ENCODE assay signal across 13 cellular contexts in genomic region chr15:66459818-66460615, GRCh38. TPM values are rescaled to one million over a fixed set of nuclear protein-coding genes. Genes with fewer than 3 reads are reported as not detected.
DNase-seq lines count a peak whose midpoint lies in the region; ATAC-seq, FAIRE-seq and TF ChIP-seq lines count a peak whose summit lies in the region.
"Had no signal": no experiment of that assay in that cellular context is flagged by ENCODE, and none has a peak within 500 bp of the region (broad histone marks: within the 10 kb centered on the region; RNA-seq: fewer than 3 reads in every experiment).

No MANE protein-coding gene starts in this region.

- peak overlapping the region in 6 of 7 donors; percentile 28 to 88 (median 52) for H3K27ac Mint-ChIP-seq in CD4-positive, alpha-beta memory T cell
- peak overlapping the region; percentile 50 for H3K27ac Mint-ChIP-seq in activated naive CD8-positive, alpha-beta T cell treated with anti-CD3 and anti-CD28 coated beads, Interleukin-2, amount 10 ng/mL, durations not matched to agents 7 days and 5 days

- no peak overlapping the region for H3K27ac ChIP-seq in CD4-positive, alpha-beta memory T cell (ENCODE audit: low read depth, low read length)
- no peak overlapping the region for H3K27ac ChIP-seq in spleen
- H3K27ac ChIP-seq: gastrocnemius medialis, SK-N-MC had no signal

- intact Hi-C loops in CD4-positive, alpha-beta memory T cell (cut with micrococcal nuclease), result no loop called here
- intact Hi-C loops in spleen (cut with DNase I; ENCODE audit: low total_unique reads), result no loop called here

- H3K9me3 Mint-ChIP-seq in CD4-positive, alpha-beta memory T cell, result no peaks in the 10 kb centered on the region
- H3K9me3 Mint-ChIP-seq in activated naive CD8-positive, alpha-beta T cell treated with anti-CD3 and anti-CD28 coated beads, Interleukin-2, amount 10 ng/mL, durations not matched to agents 7 days and 5 days, result no peaks in the 10 kb centered on the region

- H3K36me3 Mint-ChIP-seq in CD4-positive, alpha-beta memory T cell, result peaks cover 14 to 32% of the 10 kb centered on the region in 2 donors
- H3K36me3 Mint-ChIP-seq in activated naive CD8-positive, alpha-beta T cell treated with anti-CD3 and anti-CD28 coated beads, Interleukin-2, amount 10 ng/mL, durations not matched to agents 7 days and 5 days, result peaks cover 38% of the 10 kb centered on the region

- H3K4me1 ChIP-seq in CD4-positive, alpha-beta memory T cell (ENCODE audit: insufficient read depth, low read length), result no peaks in the 10 kb centered on the region
- no peaks in the 10 kb centered on the region for H3K4me1 ChIP-seq in spleen
- H3K4me1 ChIP-seq: gastrocnemius medialis had no signal

- no peak for ATAC-seq in activated naive CD8-positive, alpha-beta T cell treated with anti-CD3 and anti-CD28 coated beads, Interleukin-2, amount 10 ng/mL, durations not matched to agents 7 days and 5 days (ENCODE audit: low read depth)
- no peak for ATAC-seq in HG02610 (IDR thresholded peaks at IDR 0.05; ENCODE audit: unreplicated experiment)
- ATAC-seq: gastrocnemius medialis had no signal

- CTCF ChIA-PET in CD4-positive, alpha-beta memory T cell (lab: Charles Lee; ENCODE audit: partially characterized antibody), result interaction anchor here (1.1 to 1.6 kb wide), 2 partner anchors 12 to 19 kb away, joined by 3 read pairs; no protein-coding TSS in a partner anchor

- H3K27me3 Mint-ChIP-seq in CD4-positive, alpha-beta memory T cell, result no peaks in the 10 kb centered on the region
- H3K27me3 Mint-ChIP-seq in activated naive CD8-positive, alpha-beta T cell treated with anti-CD3 and anti-CD28 coated beads, Interleukin-2, amount 10 ng/mL, durations not matched to agents 7 days and 5 days, result no peaks in the 10 kb centered on the region

- no peaks in the 10 kb centered on the region for H3K36me3 ChIP-seq in CD4-positive, alpha-beta memory T cell (ENCODE audit: insufficient read depth, low read length)
- H3K36me3 ChIP-seq in spleen, result peaks cover 0 to 51% (median 0%) of the 10 kb centered on the region in 6 donors

- WGBS in spleen, 5 donors, result 72 to 96% (median 82%) methylated on average over 3 of the region's 3 CpGs

- no peaks in the 10 kb centered on the region for H3K9me3 ChIP-seq in CD4-positive, alpha-beta memory T cell (ENCODE audit: control insufficient read depth in 1 of 2, low read length in 2 of 2)
- no peaks in the 10 kb centered on the region for H3K9me3 ChIP-seq in spleen
- H3K9me3 ChIP-seq: gastrocnemius medialis had no signal

- no peak for FAIRE-seq in H54 (lab: Jason Lieb, UNC)

- H3K27me3 ChIP-seq in CD4-positive, alpha-beta memory T cell (ENCODE audit: insufficient read depth, low read length), result no peaks in the 10 kb centered on the region
- H3K27me3 ChIP-seq in spleen (replicated peaks in 1 of 7), result no peaks in the 10 kb centered on the region
- H3K27me3 ChIP-seq: gastrocnemius medialis had no signal

- TF ChIP-seq POLR2A in H54 (IDR thresholded peaks at IDR 0.05; ENCODE audit: low read depth, low read length) (no peak), spleen (IDR thresholded peaks at IDR 0.05) (no peak)

- POLR2A ChIA-PET in CD4-positive, alpha-beta memory T cell (lab: Charles Lee; ENCODE audit: partially characterized antibody), result no interaction called here
- POLR2A ChIA-PET in activated naive CD8-positive, alpha-beta T cell treated with anti-CD3 and anti-CD28 coated beads, Interleukin-2, amount 10 ng/mL, durations not matched to agents 7 days and 5 days (lab: Charles Lee), result no interaction called here

- no peak for TF ChIP-seq CTCF in spleen (IDR thresholded peaks at IDR 0.05 in 8 of 11, conservative IDR thresholded peaks at IDR 0.05 in 3 of 11)

- H3K4me3 Mint-ChIP-seq in CD4-positive, alpha-beta memory T cell, result no peak overlapping the region
- H3K4me3 Mint-ChIP-seq in activated naive CD8-positive, alpha-beta T cell treated with anti-CD3 and anti-CD28 coated beads, Interleukin-2, amount 10 ng/mL, durations not matched to agents 7 days and 5 days, result no peak overlapping the region

- H3K4me3 ChIP-seq in CD4-positive, alpha-beta memory T cell (ENCODE audit: low read length in 2 of 2), result no peak overlapping the region
- no peak overlapping the region for H3K4me3 ChIP-seq in spleen
- H3K4me3 ChIP-seq: gastrocnemius medialis, SK-N-MC had no signal

- no peak for DNase-seq in CD4-positive, alpha-beta memory T cell
- DNase-seq in H54 (ENCODE audit: insufficient read length, low spot score) (peak; percentile 24), kidney tubule cell (ENCODE audit: low spot score) (peak; percentile 90), NOMO-1 treated with dmso at 0.1 percent for 144 hours (lab: John Stamatoyannopoulos, UW; ENCODE audit: unreplicated experiment) (no peak), spleen (no peak), hypothalamus (lab: John Stamatoyannopoulos, UW) (no peak)
- no peak for DNase-seq in activated naive CD8-positive, alpha-beta T cell treated with anti-CD3 and anti-CD28 coated beads, Interleukin-2, amount 10 ng/mL, durations not matched to agents 7 days and 5 days
- DNase-seq: gastrocnemius medialis, Kasumi-1, NCI-H510A, retina had no signal

- peaks cover 10 to 26% (median 19%) of the 10 kb centered on the region in 4 donors for H3K4me1 Mint-ChIP-seq in CD4-positive, alpha-beta memory T cell
- peaks cover 13% of the 10 kb centered on the region for H3K4me1 Mint-ChIP-seq in activated naive CD8-positive, alpha-beta T cell treated with anti-CD3 and anti-CD28 coated beads, Interleukin-2, amount 10 ng/mL, durations not matched to agents 7 days and 5 days

RNA-seq across cellular contexts. Expression of gene SNAPC5, which starts 37.5 kb away (rescaled TPM):
- total RNA-seq in CD4-positive, alpha-beta memory T cell, result 10 to 100 TPM; 32.5 to 36.6 TPM
- 10 to 100 TPM; 58.2 to 76.1 TPM for polyA plus RNA-seq in CD4-positive, alpha-beta memory T cell
- total RNA-seq in activated naive CD8-positive, alpha-beta T cell treated with anti-CD3 and anti-CD28 coated beads, Interleukin-2, amount 10 ng/mL, durations not matched to agents 7 days and 5 days, result 10 to 100 TPM; 32.4 to 33.7 TPM
- 10 to 100 TPM; 20.0 to 37.2 (median 25.2) TPM for total RNA-seq in spleen
- polyA plus RNA-seq in spleen, result 10 to 100 TPM; 30.6 to 46.8 (median 34.3) TPM

RNA-seq across cellular contexts. Expression of gene RPL4, which starts 44.6 kb away (rescaled TPM):
- 1,000 to 10,000 TPM; 3,820 to 4,004 TPM for total RNA-seq in CD4-positive, alpha-beta memory T cell
- 1,000 to 10,000 TPM; 1,070 to 1,459 TPM for polyA plus RNA-seq in CD4-positive, alpha-beta memory T cell
- 1,000 to 10,000 TPM; 2,522 to 2,542 TPM for total RNA-seq in activated naive CD8-positive, alpha-beta T cell treated with anti-CD3 and anti-CD28 coated beads, Interleukin-2, amount 10 ng/mL, durations not matched to agents 7 days and 5 days
- total RNA-seq in spleen, result 1,000 to 10,000 TPM; 1,508 to 3,988 (median 2,104) TPM
- 1,000 to 10,000 TPM; 3,203 to 4,384 (median 4,018) TPM for polyA plus RNA-seq in spleen

RNA-seq across cellular contexts. Expression of gene ZWILCH, which starts 45.1 kb away (rescaled TPM):
- 1 to 10 TPM; 5.1 to 6.5 TPM for total RNA-seq in CD4-positive, alpha-beta memory T cell
- 1 to 10 TPM; 6.2 to 7.2 TPM for polyA plus RNA-seq in CD4-positive, alpha-beta memory T cell
- total RNA-seq in activated naive CD8-positive, alpha-beta T cell treated with anti-CD3 and anti-CD28 coated beads, Interleukin-2, amount 10 ng/mL, durations not matched to agents 7 days and 5 days, result 10 to 100 TPM; 28.1 to 28.7 TPM
- total RNA-seq in spleen, result 10 to 100 TPM in 1 of 7 donors, 1 to 10 TPM in 6; 5.6 to 12.8 (median 9.0) TPM
- 1 to 10 TPM; 3.6 to 5.0 (median 4.2) TPM for polyA plus RNA-seq in spleen

Comparison
In these comparisons a context has a peak if more than half of its experiments do, and no peak if none do; other contexts are left out.
1. DNase-seq: peak in H54 (single experiment) and kidney tubule cell (single experiment); none in CD4-positive, alpha-beta memory T cell (0 of 5), activated naive CD8-positive, alpha-beta T cell treated with anti-CD3 and anti-CD28 coated beads, Interleukin-2, amount 10 ng/mL, durations not matched to agents 7 days and 5 days (single experiment), NOMO-1 treated with dmso at 0.1 percent for 144 hours (single experiment), spleen (single experiment) and hypothalamus (0 of 51).